25 cellular contexts compared by ENCODE assay signal in genomic region chr19:27911122-27911898, GRCh38.
DNase-seq lines count a peak whose midpoint lies in the region; ATAC-seq, FAIRE-seq and TF ChIP-seq lines count a peak whose summit lies in the region.
"Had no signal": no experiment of that assay in that cellular context is flagged by ENCODE, and none has a peak within 500 bp of the region (broad histone marks: within the 10 kb centered on the region; RNA-seq: fewer than 3 reads in every experiment).

No MANE protein-coding gene starts in this region.

- no peaks in the 10 kb centered on the region for H3K36me3 Mint-ChIP-seq in stimulated activated memory B cell treated with anti-CD40 and anti-IgM and Interleukin-4, amounts not matched to agents 10 μg/mL and 1 μg/mL and 100 μg/mL, for 72 hours
- H3K36me3 Mint-ChIP-seq: CD4-positive, CD25-positive, alpha-beta regulatory T cell; CD8-positive, alpha-beta T cell had no signal

- H3K4me3 ChIP-seq in right atrium auricular region (no peak overlapping the region), lung (no peak overlapping the region), kidney (ENCODE audit: low read length in 2 of 2) (no peak overlapping the region), body of pancreas (no peak overlapping the region)
- H3K4me3 ChIP-seq: BLaER1, HAP-1 had no signal

- H3K4me1 Mint-ChIP-seq in stimulated activated memory B cell treated with anti-CD40 and anti-IgM and Interleukin-4, amounts not matched to agents 10 μg/mL and 1 μg/mL and 100 μg/mL, for 72 hours, result no peaks in the 10 kb centered on the region
- H3K4me1 Mint-ChIP-seq: B cell; CD4-positive, CD25-positive, alpha-beta regulatory T cell had no signal

- H3K27ac ChIP-seq in right atrium auricular region, result no peak overlapping the region
- H3K27ac ChIP-seq in lung (ENCODE audit: low read depth in 1 of 2, low read length in 1 of 2), result no peak overlapping the region
- H3K27ac ChIP-seq in kidney (ENCODE audit: low read depth in 2 of 2, low read length in 2 of 2), result no peak overlapping the region
- no peak overlapping the region for H3K27ac ChIP-seq in body of pancreas
- H3K27ac ChIP-seq: 22Rv1, BLaER1, C4-2B had no signal

- ATAC-seq in lung (ENCODE audit: insufficient read depth, low FRiP score) (peak; percentile 58), HG03354 (IDR thresholded peaks at IDR 0.05; ENCODE audit: poor library complexity, severe bottlenecking, unreplicated experiment) (no peak), body of pancreas (no peak)
- peak; percentile 6 for ATAC-seq in stimulated activated memory B cell treated with anti-CD40 and anti-IgM and Interleukin-4, amounts not matched to agents 10 μg/mL and 1 μg/mL and 100 μg/mL, for 72 hours
- ATAC-seq: CD8-positive, alpha-beta T cell had no signal

- FAIRE-seq in kidney (lab: Jason Lieb, UNC), result no peak
- FAIRE-seq: A204.1, GM12891, GM18507, H54 had no signal

- no peaks in the 10 kb centered on the region for H3K27me3 Mint-ChIP-seq in stimulated activated memory B cell treated with anti-CD40 and anti-IgM and Interleukin-4, amounts not matched to agents 10 μg/mL and 1 μg/mL and 100 μg/mL, for 72 hours
- H3K27me3 Mint-ChIP-seq: B cell; CD4-positive, CD25-positive, alpha-beta regulatory T cell had no signal

- H3K9me3 ChIP-seq in right atrium auricular region (no peaks in the 10 kb centered on the region), lung (ENCODE audit: control insufficient read depth in 2 of 2, insufficient read depth in 1 of 2, low read length in 1 of 2) (peaks cover 0 to 3% of the 10 kb centered on the region in 2 donors), kidney (ENCODE audit: control insufficient read depth in 1 of 2, low read length in 2 of 2) (no peaks in the 10 kb centered on the region), body of pancreas (no peaks in the 10 kb centered on the region)
- H3K9me3 ChIP-seq: Caco-2, HAP-1 had no signal

- intact Hi-C loops in cardiac septum (cut with DNase I) (no loop called here), kidney (cut with DNase I) (no loop called here), body of pancreas (cut with DNase I) (no loop called here)

- H3K4me1 ChIP-seq in right atrium auricular region (no peaks in the 10 kb centered on the region), lung (ENCODE audit: control insufficient read depth in 2 of 2, insufficient read depth in 2 of 2, low read length in 2 of 2) (no peaks in the 10 kb centered on the region), kidney (ENCODE audit: control insufficient read depth in 1 of 2, insufficient read depth in 1 of 2, low read depth in 1 of 2, low read length in 2 of 2) (no peaks in the 10 kb centered on the region), body of pancreas (no peaks in the 10 kb centered on the region)
- H3K4me1 ChIP-seq: BLaER1, Caco-2, HAP-1 had no signal

- DNase-seq in right atrium auricular region (ENCODE audit: low spot score) (peak; percentile 28), cardiac septum (ENCODE audit: low spot score) (no peak), lung (ENCODE audit: low spot score) (no peak), kidney (no peak), body of pancreas (no peak)
- DNase-seq: Caco-2; CD4-positive, CD25-positive, alpha-beta regulatory T cell; CD8-positive, alpha-beta T cell; DMS153; DMS79; EL; GDM1; GOT3; HFFc6 had no signal

- no peak for TF ChIP-seq POLR2A in body of pancreas (IDR thresholded peaks at IDR 0.05)

- no peak overlapping the region for H3K9ac ChIP-seq in kidney (ENCODE audit: low read length in 2 of 2)
- H3K9ac ChIP-seq: BLaER1 had no signal

- H3K27me3 ChIP-seq in right atrium auricular region (no peaks in the 10 kb centered on the region), lung (ENCODE audit: control insufficient read depth, insufficient read depth) (no peaks in the 10 kb centered on the region), body of pancreas (no peaks in the 10 kb centered on the region)
- H3K27me3 ChIP-seq: BLaER1 had no signal

- H3K36me3 ChIP-seq in right atrium auricular region (no peaks in the 10 kb centered on the region), lung (ENCODE audit: control insufficient read depth in 2 of 2, insufficient read depth in 2 of 2, low read length in 2 of 2) (no peaks in the 10 kb centered on the region), kidney (ENCODE audit: control insufficient read depth in 1 of 2, insufficient read depth in 2 of 2, low read length in 2 of 2) (no peaks in the 10 kb centered on the region), body of pancreas (replicated peaks in 1 of 2; ENCODE audit: insufficient read depth in 1 of 2, low read depth in 2 of 2) (no peaks in the 10 kb centered on the region)
- H3K36me3 ChIP-seq: BLaER1, HAP-1 had no signal

- TF ChIP-seq CTCF in right atrium auricular region (IDR thresholded peaks at IDR 0.05) (no peak), lung (IDR thresholded peaks at IDR 0.05; ENCODE audit: control extremely low read depth, extremely low read depth) (no peak), kidney (IDR thresholded peaks at IDR 0.05; ENCODE audit: borderline replicate concordance, extremely low read depth, insufficient read depth) (no peak), body of pancreas (IDR thresholded peaks at IDR 0.05) (no peak)

- peaks cover 3% of the 10 kb centered on the region for H3K9me3 Mint-ChIP-seq in stimulated activated memory B cell treated with anti-CD40 and anti-IgM and Interleukin-4, amounts not matched to agents 10 μg/mL and 1 μg/mL and 100 μg/mL, for 72 hours
- H3K9me3 Mint-ChIP-seq: CD8-positive, alpha-beta T cell had no signal

- WGBS in lung, 2 donors, result 90 to 91% methylated on average over 19 of the region's 19 CpGs
- 69 to 70% methylated on average over 15 to 19 of the region's 19 CpGs for WGBS in body of pancreas, 2 donors

- no peak overlapping the region for H3K27ac Mint-ChIP-seq in stimulated activated memory B cell treated with anti-CD40 and anti-IgM and Interleukin-4, amounts not matched to agents 10 μg/mL and 1 μg/mL and 100 μg/mL, for 72 hours
- H3K27ac Mint-ChIP-seq: B cell; CD4-positive, CD25-positive, alpha-beta regulatory T cell; CD8-positive, alpha-beta T cell; HFFc6 had no signal

- H3K4me3 Mint-ChIP-seq in stimulated activated memory B cell treated with anti-CD40 and anti-IgM and Interleukin-4, amounts not matched to agents 10 μg/mL and 1 μg/mL and 100 μg/mL, for 72 hours, result no peak overlapping the region
- H3K4me3 Mint-ChIP-seq: B cell; CD4-positive, CD25-positive, alpha-beta regulatory T cell; CD8-positive, alpha-beta T cell; HFFc6 had no signal

Comparison
In these comparisons a context has a peak if more than half of its experiments do, and no peak if none do; other contexts are left out.
1. ATAC-seq: peak in lung (single experiment) and stimulated activated memory B cell treated with anti-CD40 and anti-IgM and Interleukin-4, amounts not matched to agents 10 μg/mL and 1 μg/mL and 100 μg/mL, for 72 hours (single experiment); none in HG03354 (single experiment) and body of pancreas (single experiment).